ENCODE assay signal across 8 cellular contexts in genomic region chr22:31857247-31857646, GRCh38.
DNase-seq lines count a peak whose midpoint lies in the region; ATAC-seq, FAIRE-seq and TF ChIP-seq lines count a peak whose summit lies in the region.
"Had no signal": no experiment of that assay in that cellular context is flagged by ENCODE, and none has a peak within 500 bp of the region (broad histone marks: within the 10 kb centered on the region; RNA-seq: fewer than 3 reads in every experiment).

No MANE protein-coding gene starts in this region.

- H3K27me3 Mint-ChIP-seq in endodermal cell (ENCODE audit: insufficient read depth) (no peaks in the 10 kb centered on the region), progenitor cell of endocrine pancreas (no peaks in the 10 kb centered on the region)
- H3K27me3 Mint-ChIP-seq in activated CD4-positive, alpha-beta T cell treated with anti-CD3 and anti-CD28 coated beads for 36 hours, result no peaks in the 10 kb centered on the region

- no peak overlapping the region for H3K4me3 Mint-ChIP-seq in endodermal cell
- no peak overlapping the region for H3K4me3 Mint-ChIP-seq in progenitor cell of endocrine pancreas (ENCODE audit: low read depth)
- H3K4me3 Mint-ChIP-seq in activated CD4-positive, alpha-beta T cell treated with anti-CD3 and anti-CD28 coated beads for 36 hours, result no peak overlapping the region

- peaks cover 14% of the 10 kb centered on the region for H3K36me3 ChIP-seq in endodermal cell (ENCODE audit: control insufficient read depth, insufficient read depth, low read length)

- no peak overlapping the region for H3K9ac ChIP-seq in endodermal cell (ENCODE audit: extremely low read depth, low read length, poor library complexity, severe bottlenecking)

- WGBS in endodermal cell (ENCODE audit: insufficient coverage in 1 of 2, insufficient read length in 1 of 2), 2 experiments, result 33 to 38% methylated on average over 9 of the region's 9 CpGs

- H3K27ac ChIP-seq in endodermal cell (ENCODE audit: low read depth, low read length), result no peak overlapping the region

- ATAC-seq in activated CD4-positive, alpha-beta T cell treated with anti-CD3 and anti-CD28 coated beads for 36 hours, result no peak

- H3K27me3 ChIP-seq in endodermal cell (ENCODE audit: control insufficient read depth, insufficient read depth, low read length, poor library complexity, severe bottlenecking), result no peaks in the 10 kb centered on the region

- peak; percentile 74 for DNase-seq in NCI-H1092 treated with DMSO at 0.1 percent for 48 hours (lab: John Stamatoyannopoulos, UW)
- DNase-seq in NCI-H510A treated with DMSO at 0.1 percent for 48 hours (lab: John Stamatoyannopoulos, UW), result peak; percentile 88
- DNase-seq in endodermal cell, result peak; percentile 95
- peak; percentile 29 for DNase-seq in progenitor cell of endocrine pancreas (ENCODE audit: low spot score, unreplicated experiment)
- no peak for DNase-seq in HTR-8/SVneo (ENCODE audit: insufficient read length, low spot score)
- no peak for DNase-seq in activated CD4-positive, alpha-beta T cell treated with anti-CD3 and anti-CD28 coated beads for 36 hours
- no peak for DNase-seq in NK-92 treated with Interleukin-12 subunit alpha and Interleukin-12 subunit beta, amount 100 ng/mL, for 24 hours (lab: John Stamatoyannopoulos, UW)

- H3K4me3 ChIP-seq in endodermal cell (ENCODE audit: low read length), result no peak overlapping the region

- no peaks in the 10 kb centered on the region for H3K9me3 ChIP-seq in endodermal cell (ENCODE audit: control insufficient read depth, low read length)

- peaks cover 9% of the 10 kb centered on the region for H3K36me3 Mint-ChIP-seq in endodermal cell (ENCODE audit: low read depth)
- peaks cover 2% of the 10 kb centered on the region for H3K36me3 Mint-ChIP-seq in progenitor cell of endocrine pancreas (ENCODE audit: insufficient read depth)
- H3K36me3 Mint-ChIP-seq in activated CD4-positive, alpha-beta T cell treated with anti-CD3 and anti-CD28 coated beads for 36 hours (ENCODE audit: low read depth), result peaks cover 18% of the 10 kb centered on the region

- H3K4me1 Mint-ChIP-seq in endodermal cell (peaks cover 6% of the 10 kb centered on the region), progenitor cell of endocrine pancreas (ENCODE audit: low read depth) (peaks cover 6% of the 10 kb centered on the region)
- peaks cover 7% of the 10 kb centered on the region for H3K4me1 Mint-ChIP-seq in activated CD4-positive, alpha-beta T cell treated with anti-CD3 and anti-CD28 coated beads for 36 hours

- CTCF ChIA-PET in activated CD4-positive, alpha-beta T cell treated with anti-CD3 and anti-CD28 coated beads for 36 hours (lab: Charles Lee), result no interaction called here

- H3K9me3 Mint-ChIP-seq in endodermal cell (no peaks in the 10 kb centered on the region), progenitor cell of endocrine pancreas (ENCODE audit: low read depth) (no peaks in the 10 kb centered on the region)
- no peaks in the 10 kb centered on the region for H3K9me3 Mint-ChIP-seq in activated CD4-positive, alpha-beta T cell treated with anti-CD3 and anti-CD28 coated beads for 36 hours (ENCODE audit: low read depth)

- no peak for FAIRE-seq in HTR-8/SVneo (lab: Jason Lieb, UNC)
- FAIRE-seq: astrocyte had no signal

- H3K27ac Mint-ChIP-seq in endodermal cell (peak overlapping the region; percentile 55), progenitor cell of endocrine pancreas (peak overlapping the region; percentile 60)
- no peak overlapping the region for H3K27ac Mint-ChIP-seq in activated CD4-positive, alpha-beta T cell treated with anti-CD3 and anti-CD28 coated beads for 36 hours

- no peak for TF ChIP-seq CTCF in endodermal cell (conservative IDR thresholded peaks at IDR 0.05)
- no peak for TF ChIP-seq CTCF in progenitor cell of endocrine pancreas (IDR thresholded peaks at IDR 0.05; ENCODE audit: unreplicated experiment)

- POLR2A ChIA-PET in activated CD4-positive, alpha-beta T cell treated with anti-CD3 and anti-CD28 coated beads for 36 hours (lab: Charles Lee), result no interaction called here

- intact Hi-C loops in activated CD4-positive, alpha-beta T cell treated with anti-CD3 and anti-CD28 coated beads for 36 hours (cut with DNase I, micrococcal nuclease), result no loop called here

- H3K4me1 ChIP-seq in endodermal cell (ENCODE audit: control insufficient read depth, insufficient read depth, low read length), result no peaks in the 10 kb centered on the region

Comparison
In these comparisons a context has a peak if more than half of its experiments do, and no peak if none do; other contexts are left out.
1. DNase-seq: peak in NCI-H1092 treated with DMSO at 0.1 percent for 48 hours (single experiment), NCI-H510A treated with DMSO at 0.1 percent for 48 hours (single experiment), endodermal cell (single experiment) and progenitor cell of endocrine pancreas (single experiment); none in HTR-8/SVneo (single experiment), activated CD4-positive, alpha-beta T cell treated with anti-CD3 and anti-CD28 coated beads for 36 hours (single experiment) and NK-92 treated with Interleukin-12 subunit alpha and Interleukin-12 subunit beta, amount 100 ng/mL, for 24 hours (single experiment).